ENCODE assay signal across 1 cellular context in genomic region chr10:96420610-96421009, GRCh38.
TF ChIP-seq lines count a peak whose summit lies in the region.

No MANE protein-coding gene starts in this region.

TF ChIP-seq in HepG2, 621 proteins besides CTCF, POLR2A, EP300 and RAD21 (continued from another document):
- TF ChIP-seq FOXK1 (CRISPR knock-in tag; IDR thresholded peaks at IDR 0.05; ENCODE audit: borderline replicate concordance, low read depth), result no peak
